ENCODE assay signal across 20 cellular contexts in genomic region chr7:134279336-134279735, GRCh38.
"Had no signal": no experiment of that assay in that cellular context is flagged by ENCODE, and none has a peak within 500 bp of the region (broad histone marks: within the 10 kb centered on the region; RNA-seq: fewer than 3 reads in every experiment).

No MANE protein-coding gene starts in this region.

- H3K36me3 ChIP-seq: SJSA1 had no signal

- H3K9me3 ChIP-seq: SJSA1 had no signal

- FAIRE-seq: K562, RCC 7860 had no signal

- H3K4me1 ChIP-seq: SJSA1 had no signal

- DNase-seq: MV-4-11, NCI-H1048, NCI-H1105, NCI-H1417, NCI-H1436 treated with DMSO at 0.1 percent for 48 hours, NCI-H1694, NCI-H187 treated with DMSO at 0.1 percent for 48 hours, NCI-H2029 treated with DMSO at 0.1 percent for 48 hours, NCI-H2227 treated with DMSO at 0.1 percent for 48 hours, NCI-H524, NCI-H526 treated with DMSO at 0.1 percent for 48 hours, NCI-H774, OCI-M1, Right ventricle myocardium superior, RPMI8226, SIG-M5 had no signal

- H3K27ac ChIP-seq: SJSA1, SK-N-MC had no signal

- ATAC-seq: K562 had no signal

- H3K4me3 ChIP-seq: K562, SJSA1, SK-N-MC had no signal
